Comparison of ENCODE assay signal across 1 cellular context in genomic region chr1:218368686-218369085, GRCh38.
TF ChIP-seq lines count a peak whose summit lies in the region.

No MANE protein-coding gene starts in this region.

TF ChIP-seq in IMR-90, 13 proteins besides CTCF, POLR2A, EP300 and RAD21:
- TF ChIP-seq RCOR1 (IDR thresholded peaks at IDR 0.05; ENCODE audit: insufficient replicate concordance, low read length) = no peak
- no peak for TF ChIP-seq MAFK (IDR thresholded peaks at IDR 0.05; ENCODE audit: low read depth, low read length)
- no peak for TF ChIP-seq MAZ (IDR thresholded peaks at IDR 0.05; ENCODE audit: borderline replicate concordance, low read depth, low read length)
- no peak for TF ChIP-seq USF2 (IDR thresholded peaks at IDR 0.05; ENCODE audit: low read depth, low read length)
- TF ChIP-seq MXI1 (IDR thresholded peaks at IDR 0.05; ENCODE audit: borderline replicate concordance, low read depth, low read length) = no peak
- TF ChIP-seq BHLHE40 (IDR thresholded peaks at IDR 0.05; ENCODE audit: low read depth, low read length) = no peak
- no peak for TF ChIP-seq FOS (IDR thresholded peaks at IDR 0.05; ENCODE audit: low read depth, low read length)
- TF ChIP-seq ELK1 (IDR thresholded peaks at IDR 0.05; ENCODE audit: borderline replicate concordance, low read depth, low read length) = no peak
- TF ChIP-seq CEBPB (IDR thresholded peaks at IDR 0.05; ENCODE audit: low read depth, low read length) = no peak
- TF ChIP-seq SMC3 (IDR thresholded peaks at IDR 0.05; ENCODE audit: low read depth, low read length) = no peak
- TF ChIP-seq NFE2L2 (IDR thresholded peaks at IDR 0.05; ENCODE audit: low read depth, low read length) = no peak
- TF ChIP-seq CHD1 (IDR thresholded peaks at IDR 0.05; ENCODE audit: low read depth, low read length) = no peak
- no peak for TF ChIP-seq RFX5 (IDR thresholded peaks at IDR 0.05; ENCODE audit: low read depth, low read length)
